In genomic region chr6:23081701-23082100, GRCh38 we compare ENCODE assay signal across 12 cellular contexts.
DNase-seq lines count a peak whose midpoint lies in the region; ATAC-seq and TF ChIP-seq lines count a peak whose summit lies in the region.
"Had no signal": no experiment of that assay in that cellular context is flagged by ENCODE, and none has a peak within 500 bp of the region (broad histone marks: within the 10 kb centered on the region; RNA-seq: fewer than 3 reads in every experiment).

No MANE protein-coding gene starts in this region.

- ATAC-seq in GM18498 (IDR thresholded peaks at IDR 0.05; ENCODE audit: unreplicated experiment) = no peak
- no peak for ATAC-seq in HG02870 (IDR thresholded peaks at IDR 0.05; ENCODE audit: unreplicated experiment)

- no peak for DNase-seq in AG10803 (ENCODE audit: low read depth)
- DNase-seq in HFF-Myc (ENCODE audit: extremely low read depth, low read depth) = peak; percentile 4
- no peak for DNase-seq in astrocyte of the cerebellum (ENCODE audit: low read depth)
- DNase-seq in iPS-NIHi7 (ENCODE audit: extremely low spot score) = peak; percentile 17
- no peak for DNase-seq in cerebellar cortex (ENCODE audit: low spot score)
- DNase-seq in activated CD8-positive, alpha-beta memory T cell treated with anti-CD3 and anti-CD28 coated beads, Interleukin-2, amount 50 U/mL, for 4 hours = no peak
- DNase-seq: colonic mucosa, midbrain, T-helper 1 cell had no signal

- TF ChIP-seq CTCF in AG10803 (conservative IDR thresholded peaks at IDR 0.05; ENCODE audit: low read length) = peak; percentile 30; the same call in 1 of the 2 replicates
- TF ChIP-seq CTCF in HFF-Myc (IDR thresholded peaks at IDR 0.05; ENCODE audit: low read depth, low read length, missing control alignments) = peak; percentile 22
- peak; percentile 20 for TF ChIP-seq CTCF in astrocyte of the cerebellum (IDR thresholded peaks at IDR 0.05; ENCODE audit: low read depth, low read length, missing control alignments)

- in situ Hi-C loops in astrocyte of the cerebellum (cut with HindIII; ENCODE audit: low sequenced_read_pairs) = no loop called here

- H3K4me3 ChIP-seq in AG10803 (ENCODE audit: low read length) (no peak overlapping the region), HFF-Myc (replicated peaks; ENCODE audit: low read depth, low read length) (no peak overlapping the region), astrocyte of the cerebellum (ENCODE audit: low read depth, low read length) (no peak overlapping the region)
- H3K4me3 ChIP-seq: colonic mucosa, thoracic aorta had no signal

Comparison
In these comparisons a context has a peak if more than half of its experiments do, and no peak if none do; other contexts are left out.
1. DNase-seq: peak in HFF-Myc (single experiment) and iPS-NIHi7 (single experiment); none in AG10803 (single experiment), astrocyte of the cerebellum (single experiment), cerebellar cortex (single experiment) and activated CD8-positive, alpha-beta memory T cell treated with anti-CD3 and anti-CD28 coated beads, Interleukin-2, amount 50 U/mL, for 4 hours (single experiment).
2. Peak in every context shown above with its lines, with median percentiles within 50 percentile points of each other: CTCF ChIP-seq.